Comparison of ENCODE assay signal across 27 cellular contexts in genomic region chr3:27185231-27185989, GRCh38.
"Had no signal": no experiment of that assay in that cellular context is flagged by ENCODE, and none has a peak within 500 bp of the region (broad histone marks: within the 10 kb centered on the region; RNA-seq: fewer than 3 reads in every experiment).

No MANE protein-coding gene starts in this region.

- H3K27me3 Mint-ChIP-seq: activated naive CD4-positive, alpha-beta T cell treated with anti-CD3 and anti-CD28 coated beads, Interleukin-2, amount 10 ng/mL, durations not matched to agents 7 days and 5 days; activated naive CD8-positive, alpha-beta T cell treated with anti-CD3 and anti-CD28 coated beads, Interleukin-2, amount 10 ng/mL, durations not matched to agents 7 days and 5 days; T-helper 17 cell; type B pancreatic cell had no signal

- H3K4me1 Mint-ChIP-seq: activated naive CD4-positive, alpha-beta T cell treated with anti-CD3 and anti-CD28 coated beads, Interleukin-2, amount 10 ng/mL, durations not matched to agents 7 days and 5 days; activated naive CD8-positive, alpha-beta T cell treated with anti-CD3 and anti-CD28 coated beads, Interleukin-2, amount 10 ng/mL, durations not matched to agents 7 days and 5 days; naive B cell; nephron progenitor cell; T-helper 17 cell had no signal

- H3K4me1 ChIP-seq: esophagus squamous epithelium, lower lobe of right lung, pancreas, psoas muscle, right atrium auricular region, vagina had no signal

- H3K27ac ChIP-seq: brain microvascular endothelial cell, epithelial cell of prostate, esophagus squamous epithelium, lower lobe of right lung, pancreas, psoas muscle, right atrium auricular region, vagina, WERI-Rb-1 had no signal

- H3K9me3 Mint-ChIP-seq: activated naive CD4-positive, alpha-beta T cell treated with anti-CD3 and anti-CD28 coated beads, Interleukin-2, amount 10 ng/mL, durations not matched to agents 7 days and 5 days; activated naive CD8-positive, alpha-beta T cell treated with anti-CD3 and anti-CD28 coated beads, Interleukin-2, amount 10 ng/mL, durations not matched to agents 7 days and 5 days; activated T-helper 1 cell treated with anti-CD3 and anti-CD28 coated beads, Interleukin-12 subunit alpha, Interleukin-12 subunit beta, Interleukin-2, Interleukin-4 antibody, amounts not matched to agents 30 ng/mL and 10 ng/mL and 1 ng/mL, durations not matched to agents 14 hours and 24 hours and 36 hours; naive B cell; nephron progenitor cell; type B pancreatic cell had no signal

- H3K9me3 ChIP-seq: esophagus squamous epithelium, lower lobe of right lung, pancreas, psoas muscle, right atrium auricular region, vagina had no signal

- H3K4me3 ChIP-seq: esophagus squamous epithelium, lower lobe of right lung, pancreas, psoas muscle, right atrium auricular region, vagina had no signal

- H3K27me3 ChIP-seq: brain microvascular endothelial cell, esophagus squamous epithelium, pancreas, right atrium auricular region, vagina had no signal

- H3K4me3 Mint-ChIP-seq: activated naive CD4-positive, alpha-beta T cell treated with anti-CD3 and anti-CD28 coated beads, Interleukin-2, amount 10 ng/mL, durations not matched to agents 7 days and 5 days; activated naive CD8-positive, alpha-beta T cell treated with anti-CD3 and anti-CD28 coated beads, Interleukin-2, amount 10 ng/mL, durations not matched to agents 7 days and 5 days; activated T-helper 1 cell treated with anti-CD3 and anti-CD28 coated beads, Interleukin-12 subunit alpha, Interleukin-12 subunit beta, Interleukin-2, Interleukin-4 antibody, amounts not matched to agents 30 ng/mL and 10 ng/mL and 1 ng/mL, durations not matched to agents 14 hours and 24 hours and 36 hours; naive B cell; nephron progenitor cell; T-helper 17 cell; type B pancreatic cell had no signal

- H3K36me3 Mint-ChIP-seq: activated naive CD4-positive, alpha-beta T cell treated with anti-CD3 and anti-CD28 coated beads, Interleukin-2, amount 10 ng/mL, durations not matched to agents 7 days and 5 days; activated naive CD8-positive, alpha-beta T cell treated with anti-CD3 and anti-CD28 coated beads, Interleukin-2, amount 10 ng/mL, durations not matched to agents 7 days and 5 days; naive B cell; type B pancreatic cell had no signal

- H3K36me3 ChIP-seq: brain microvascular endothelial cell, esophagus squamous epithelium, lower lobe of right lung, pancreas, right atrium auricular region, vagina, WERI-Rb-1 had no signal

- DNase-seq: activated CD4-positive, alpha-beta T cell treated with anti-CD3 and anti-CD28 coated beads for 48 hours; activated CD4-positive, alpha-beta T cell treated with anti-CD3 and anti-CD28 coated beads, Interleukin-2, amount 50 U/mL, for 48 hours; activated CD8-positive, alpha-beta memory T cell treated with anti-CD3 and anti-CD28 coated beads, Interleukin-2, amount 50 U/mL, for 4 hours; activated gamma-delta T cell; activated naive CD4-positive, alpha-beta T cell treated with anti-CD3 and anti-CD28 coated beads, Interleukin-2, amount 10 ng/mL, durations not matched to agents 7 days and 5 days; activated naive CD8-positive, alpha-beta T cell treated with anti-CD3 and anti-CD28 coated beads, Interleukin-2, amount 10 ng/mL, durations not matched to agents 7 days and 5 days; activated T-cell treated with anti-CD3 and anti-CD28 coated beads, Interleukin-2, amount 50 U/mL, for 1 hour; amniotic stem cell; brain microvascular endothelial cell; esophagus squamous epithelium; kidney glomerular epithelial cell; lower lobe of right lung; naive B cell; nephron progenitor cell; pancreas; psoas muscle; stimulated activated naive CD4-positive, alpha-beta T cell treated with Interleukin-2 at 50 U/mL for 16 hours; T-helper 17 cell; T1000; WERI-Rb-1 had no signal

- H3K27ac Mint-ChIP-seq: activated naive CD4-positive, alpha-beta T cell treated with anti-CD3 and anti-CD28 coated beads, Interleukin-2, amount 10 ng/mL, durations not matched to agents 7 days and 5 days; activated naive CD8-positive, alpha-beta T cell treated with anti-CD3 and anti-CD28 coated beads, Interleukin-2, amount 10 ng/mL, durations not matched to agents 7 days and 5 days; activated T-helper 1 cell treated with anti-CD3 and anti-CD28 coated beads, Interleukin-12 subunit alpha, Interleukin-12 subunit beta, Interleukin-2, Interleukin-4 antibody, amounts not matched to agents 30 ng/mL and 10 ng/mL and 1 ng/mL, durations not matched to agents 14 hours and 24 hours and 36 hours; nephron progenitor cell; T-helper 17 cell; type B pancreatic cell had no signal

- ATAC-seq: activated CD4-positive, CD25-positive, alpha-beta regulatory T cell treated with anti-CD3 and anti-CD28 coated beads, Interleukin-2, amount 50 U/mL, for 24 hours; left lobe of liver; lower lobe of right lung; pancreas; psoas muscle; T-helper 17 cell had no signal
